1 cellular context compared by ENCODE assay signal in the genomic region with DNA sequence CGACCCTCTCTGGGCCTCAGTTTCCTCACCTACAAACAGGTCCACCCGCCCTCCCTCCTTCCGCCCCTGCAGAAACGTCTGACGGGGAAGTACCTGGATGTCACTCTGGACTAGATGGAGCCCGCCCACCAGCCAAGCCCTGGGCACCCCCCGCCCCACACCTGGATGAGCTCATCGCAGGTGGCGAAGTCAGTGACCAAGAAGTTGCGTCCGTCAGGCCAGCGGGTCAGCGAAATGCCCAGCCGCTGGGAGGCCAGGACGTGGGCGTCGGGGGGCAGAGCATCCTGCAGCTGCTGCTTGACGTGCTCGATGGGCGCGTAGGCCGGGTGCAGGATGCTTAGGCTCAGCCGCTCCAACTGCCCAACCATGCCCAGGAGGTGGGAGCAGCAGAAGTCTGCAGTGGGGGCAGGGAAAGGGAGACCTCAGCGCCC.
TF ChIP-seq lines count a peak whose summit lies in the region.

No MANE protein-coding gene starts in this region.

TF ChIP-seq in HCT116, 20 proteins besides CTCF, POLR2A, EP300 and RAD21:
- TF ChIP-seq JUND (IDR thresholded peaks at IDR 0.05) (no peak), YY1 (IDR thresholded peaks at IDR 0.05; ENCODE audit: extremely low read depth, insufficient replicate concordance, low read depth, low read length) (no peak), SP1 (IDR thresholded peaks at IDR 0.05; ENCODE audit: low read depth) (no peak), EZH2 (IDR thresholded peaks at IDR 0.05) (no peak), ZNF274 (IDR thresholded peaks at IDR 0.05; ENCODE audit: low read depth, low read length) (no peak), ELF1 (IDR thresholded peaks at IDR 0.05; ENCODE audit: borderline replicate concordance, low read depth) (no peak), FOSL1 (IDR thresholded peaks at IDR 0.05; ENCODE audit: low read depth) (no peak), TCF7L2 (IDR thresholded peaks at IDR 0.05; ENCODE audit: borderline replicate concordance, extremely low read depth, insufficient read depth, insufficient read length) (no peak), SIN3A (IDR thresholded peaks at IDR 0.05; ENCODE audit: low read depth) (no peak), EZH2phosphoT487 (IDR thresholded peaks at IDR 0.05; ENCODE audit: borderline replicate concordance) (no peak), CBX3 (IDR thresholded peaks at IDR 0.05; ENCODE audit: low read depth) (no peak)
- TF ChIP-seq, protein P1, sequence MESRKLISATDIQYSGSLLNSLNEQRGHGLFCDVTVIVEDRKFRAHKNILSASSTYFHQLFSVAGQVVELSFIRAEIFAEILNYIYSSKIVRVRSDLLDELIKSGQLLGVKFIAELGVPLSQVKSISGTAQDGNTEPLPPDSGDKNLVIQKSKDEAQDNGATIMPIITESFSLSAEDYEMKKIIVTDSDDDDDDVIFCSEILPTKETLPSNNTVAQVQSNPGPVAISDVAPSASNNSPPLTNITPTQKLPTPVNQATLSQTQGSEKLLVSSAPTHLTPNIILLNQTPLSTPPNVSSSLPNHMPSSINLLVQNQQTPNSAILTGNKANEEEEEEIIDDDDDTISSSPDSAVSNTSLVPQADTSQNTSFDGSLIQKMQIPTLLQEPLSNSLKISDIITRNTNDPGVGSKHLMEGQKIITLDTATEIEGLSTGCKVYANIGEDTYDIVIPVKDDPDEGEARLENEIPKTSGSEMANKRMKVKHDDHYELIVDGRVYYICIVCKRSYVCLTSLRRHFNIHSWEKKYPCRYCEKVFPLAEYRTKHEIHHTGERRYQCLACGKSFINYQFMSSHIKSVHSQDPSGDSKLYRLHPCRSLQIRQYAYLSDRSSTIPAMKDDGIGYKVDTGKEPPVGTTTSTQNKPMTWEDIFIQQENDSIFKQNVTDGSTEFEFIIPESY (IDR thresholded peaks at IDR 0.05; ENCODE audit: extremely low read depth, insufficient replicate concordance, low read length): no peak
- TF ChIP-seq, protein P2, sequence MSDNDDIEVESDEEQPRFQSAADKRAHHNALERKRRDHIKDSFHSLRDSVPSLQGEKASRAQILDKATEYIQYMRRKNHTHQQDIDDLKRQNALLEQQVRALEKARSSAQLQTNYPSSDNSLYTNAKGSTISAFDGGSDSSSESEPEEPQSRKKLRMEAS (IDR thresholded peaks at IDR 0.05): no peak
- TF ChIP-seq, protein P3, sequence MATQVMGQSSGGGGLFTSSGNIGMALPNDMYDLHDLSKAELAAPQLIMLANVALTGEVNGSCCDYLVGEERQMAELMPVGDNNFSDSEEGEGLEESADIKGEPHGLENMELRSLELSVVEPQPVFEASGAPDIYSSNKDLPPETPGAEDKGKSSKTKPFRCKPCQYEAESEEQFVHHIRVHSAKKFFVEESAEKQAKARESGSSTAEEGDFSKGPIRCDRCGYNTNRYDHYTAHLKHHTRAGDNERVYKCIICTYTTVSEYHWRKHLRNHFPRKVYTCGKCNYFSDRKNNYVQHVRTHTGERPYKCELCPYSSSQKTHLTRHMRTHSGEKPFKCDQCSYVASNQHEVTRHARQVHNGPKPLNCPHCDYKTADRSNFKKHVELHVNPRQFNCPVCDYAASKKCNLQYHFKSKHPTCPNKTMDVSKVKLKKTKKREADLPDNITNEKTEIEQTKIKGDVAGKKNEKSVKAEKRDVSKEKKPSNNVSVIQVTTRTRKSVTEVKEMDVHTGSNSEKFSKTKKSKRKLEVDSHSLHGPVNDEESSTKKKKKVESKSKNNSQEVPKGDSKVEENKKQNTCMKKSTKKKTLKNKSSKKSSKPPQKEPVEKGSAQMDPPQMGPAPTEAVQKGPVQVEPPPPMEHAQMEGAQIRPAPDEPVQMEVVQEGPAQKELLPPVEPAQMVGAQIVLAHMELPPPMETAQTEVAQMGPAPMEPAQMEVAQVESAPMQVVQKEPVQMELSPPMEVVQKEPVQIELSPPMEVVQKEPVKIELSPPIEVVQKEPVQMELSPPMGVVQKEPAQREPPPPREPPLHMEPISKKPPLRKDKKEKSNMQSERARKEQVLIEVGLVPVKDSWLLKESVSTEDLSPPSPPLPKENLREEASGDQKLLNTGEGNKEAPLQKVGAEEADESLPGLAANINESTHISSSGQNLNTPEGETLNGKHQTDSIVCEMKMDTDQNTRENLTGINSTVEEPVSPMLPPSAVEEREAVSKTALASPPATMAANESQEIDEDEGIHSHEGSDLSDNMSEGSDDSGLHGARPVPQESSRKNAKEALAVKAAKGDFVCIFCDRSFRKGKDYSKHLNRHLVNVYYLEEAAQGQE (IDR thresholded peaks at IDR 0.05; ENCODE audit: low read depth): no peak
- TF ChIP-seq, protein P4, sequence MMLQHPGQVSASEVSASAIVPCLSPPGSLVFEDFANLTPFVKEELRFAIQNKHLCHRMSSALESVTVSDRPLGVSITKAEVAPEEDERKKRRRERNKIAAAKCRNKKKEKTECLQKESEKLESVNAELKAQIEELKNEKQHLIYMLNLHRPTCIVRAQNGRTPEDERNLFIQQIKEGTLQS (IDR thresholded peaks at IDR 0.05): no peak
